ENCODE assay signal across 1 cellular context in genomic region chr14:92553456-92553855, GRCh38.
TF ChIP-seq lines count a peak whose summit lies in the region.

No MANE protein-coding gene starts in this region.

TF ChIP-seq in GM12878, 131 proteins besides CTCF, POLR2A, EP300 and RAD21 (continued from another document):
- TF ChIP-seq ZBTB4 (CRISPR knock-in tag; IDR thresholded peaks at IDR 0.05) (no peak), NR2F1 (conservative IDR thresholded peaks at IDR 0.05) (peak; percentile 29; the same call in 1 of the 2 replicates), MTA2 (IDR thresholded peaks at IDR 0.05; ENCODE audit: low read depth) (0 out of 2 replicates have a peak, but pooled peaks have one; percentile 11), NFYA (IDR thresholded peaks at IDR 0.05; ENCODE audit: borderline replicate concordance, low read depth, low read length) (no peak), SUZ12 (IDR thresholded peaks at IDR 0.05; ENCODE audit: unreplicated experiment) (no peak), IKZF1 (conservative IDR thresholded peaks at IDR 0.05) (peak; percentile 73), SREBF1 (IDR thresholded peaks at IDR 0.05; ENCODE audit: low read length) (no peak), IKZF2 (IDR thresholded peaks at IDR 0.05) (peak in 1 of 2 experiments; percentile 55; a peak in 1 of 4 replicates), DPF2 (IDR thresholded peaks at IDR 0.05) (peak; percentile 20; the same call in 1 of the 2 replicates)
